Comparison of ENCODE assay signal across 1 cellular context in the genomic region with DNA sequence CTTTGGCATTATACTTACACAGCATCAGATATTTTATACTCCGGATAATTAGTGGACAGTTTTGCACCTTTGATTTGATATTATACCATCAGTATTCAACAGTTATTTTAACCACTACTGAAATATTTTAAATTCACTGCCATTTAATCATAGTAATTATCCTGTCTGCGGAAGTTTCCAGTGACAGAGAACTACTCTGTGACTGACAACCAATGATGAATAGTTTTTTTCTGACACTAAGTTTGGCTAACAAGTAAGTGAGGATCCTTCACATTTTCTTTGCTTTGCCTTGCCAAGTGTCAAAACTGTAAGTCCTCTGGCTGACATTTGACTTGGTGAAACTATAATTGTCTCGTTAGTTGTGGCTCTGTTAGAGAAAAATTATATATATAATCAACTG.
TF ChIP-seq lines count a peak whose summit lies in the region.

No MANE protein-coding gene starts in this region.

TF ChIP-seq in K562, 482 proteins besides CTCF, POLR2A, EP300 and RAD21:
- TF ChIP-seq, protein P1, sequence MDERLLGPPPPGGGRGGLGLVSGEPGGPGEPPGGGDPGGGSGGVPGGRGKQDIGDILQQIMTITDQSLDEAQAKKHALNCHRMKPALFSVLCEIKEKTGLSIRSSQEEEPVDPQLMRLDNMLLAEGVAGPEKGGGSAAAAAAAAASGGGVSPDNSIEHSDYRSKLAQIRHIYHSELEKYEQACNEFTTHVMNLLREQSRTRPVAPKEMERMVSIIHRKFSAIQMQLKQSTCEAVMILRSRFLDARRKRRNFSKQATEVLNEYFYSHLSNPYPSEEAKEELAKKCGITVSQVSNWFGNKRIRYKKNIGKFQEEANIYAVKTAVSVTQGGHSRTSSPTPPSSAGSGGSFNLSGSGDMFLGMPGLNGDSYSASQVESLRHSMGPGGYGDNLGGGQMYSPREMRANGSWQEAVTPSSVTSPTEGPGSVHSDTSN (CRISPR knock-in tag; IDR thresholded peaks at IDR 0.05; ENCODE audit: low read depth) = no peak
- TF ChIP-seq, protein P1 (tag; conservative IDR thresholded peaks at IDR 0.05; ENCODE audit: low read depth) = peak; percentile 20; the same call in 1 of the 2 replicates
- TF ChIP-seq, protein P2, sequence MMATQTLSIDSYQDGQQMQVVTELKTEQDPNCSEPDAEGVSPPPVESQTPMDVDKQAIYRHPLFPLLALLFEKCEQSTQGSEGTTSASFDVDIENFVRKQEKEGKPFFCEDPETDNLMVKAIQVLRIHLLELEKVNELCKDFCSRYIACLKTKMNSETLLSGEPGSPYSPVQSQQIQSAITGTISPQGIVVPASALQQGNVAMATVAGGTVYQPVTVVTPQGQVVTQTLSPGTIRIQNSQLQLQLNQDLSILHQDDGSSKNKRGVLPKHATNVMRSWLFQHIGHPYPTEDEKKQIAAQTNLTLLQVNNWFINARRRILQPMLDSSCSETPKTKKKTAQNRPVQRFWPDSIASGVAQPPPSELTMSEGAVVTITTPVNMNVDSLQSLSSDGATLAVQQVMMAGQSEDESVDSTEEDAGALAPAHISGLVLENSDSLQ (IDR thresholded peaks at IDR 0.05) = peak; percentile 78
- TF ChIP-seq FOXM1 (IDR thresholded peaks at IDR 0.05; ENCODE audit: low read depth) (no peak), FOXM1 (CRISPR knock-in tag; IDR thresholded peaks at IDR 0.05; ENCODE audit: low read depth) (no peak), SMARCB1 (IDR thresholded peaks at IDR 0.05; ENCODE audit: insufficient read length, low read depth) (no peak), MEIS2 (IDR thresholded peaks at IDR 0.05; ENCODE audit: partially characterized antibody) (peak; percentile 76)
